9 cellular contexts compared by ENCODE assay signal in genomic region chr5:172641359-172642045, GRCh38. TPM values are rescaled to one million over a fixed set of nuclear protein-coding genes. Genes with fewer than 3 reads are reported as not detected.
DNase-seq lines count a peak whose midpoint lies in the region; ATAC-seq and TF ChIP-seq lines count a peak whose summit lies in the region.
"Had no signal": no experiment of that assay in that cellular context is flagged by ENCODE, and none has a peak within 500 bp of the region (broad histone marks: within the 10 kb centered on the region; RNA-seq: fewer than 3 reads in every experiment).

No MANE protein-coding gene starts in this region.

- H3K27ac ChIP-seq in DOHH2 (ENCODE audit: low read depth, low read length) (no peak overlapping the region), adrenal gland (peak overlapping the region in 4 of 5 donors; percentile 73 to 89 (median 82)), substantia nigra (ENCODE audit: low read depth, low read length, poor library complexity, severe bottlenecking) (peak overlapping the region; percentile 82)
- H3K27ac ChIP-seq: neutrophil had no signal

- DNase-seq in adrenal gland, result no peak
- DNase-seq in inferior parietal cortex (ENCODE audit: extremely low spot score), result peak; percentile 6
- peak in 21 of 49 donors; percentile 17 to 88 (median 41) for DNase-seq in substantia nigra (lab: John Stamatoyannopoulos, UW)
- no peak for DNase-seq in DMS53 treated with DMSO at 0.1 percent for 48 hours (lab: John Stamatoyannopoulos, UW; ENCODE audit: unreplicated experiment)
- no peak for DNase-seq in NCI-H2196 (lab: John Stamatoyannopoulos, UW; ENCODE audit: unreplicated experiment)
- DNase-seq in GM20000 (ENCODE audit: low spot score), result no peak

- H3K9me3 ChIP-seq in DOHH2 (ENCODE audit: control insufficient read depth, insufficient read depth, low read length) (no peaks in the 10 kb centered on the region), adrenal gland (replicated peaks in 1 of 3) (no peaks in the 10 kb centered on the region)
- H3K9me3 ChIP-seq: neutrophil had no signal

- H3K36me3 ChIP-seq in DOHH2 (ENCODE audit: control insufficient read depth, low read length) (no peaks in the 10 kb centered on the region), adrenal gland (replicated peaks in 1 of 2) (no peaks in the 10 kb centered on the region)
- H3K36me3 ChIP-seq: neutrophil had no signal

- TF ChIP-seq CTCF in DOHH2 (IDR thresholded peaks at IDR 0.05; ENCODE audit: low read depth, low read length, poor library complexity, severe bottlenecking) (peak; percentile 27), adrenal gland (IDR thresholded peaks at IDR 0.05) (no peak), GM20000 (IDR thresholded peaks at IDR 0.05; ENCODE audit: extremely low read depth, missing control alignments) (no peak)

- peak in 1 of 2 donors; percentile 15 for TF ChIP-seq POLR2A in adrenal gland (IDR thresholded peaks at IDR 0.05)

- WGBS in adrenal gland, 4 donors, result 1% methylated on average over 72 of the region's 72 CpGs; no CpG with 5 or more reads in 2 of the 4 donors

- peaks cover 24% of the 10 kb centered on the region for H3K4me1 ChIP-seq in DOHH2 (ENCODE audit: control insufficient read depth, low read length)
- H3K4me1 ChIP-seq in adrenal gland (replicated peaks in 1 of 2), result peaks cover 18 to 36% of the 10 kb centered on the region in 2 donors

- intact Hi-C loops in adrenal gland (cut with DNase I), result no loop called here

- no peaks in the 10 kb centered on the region for H3K9me2 ChIP-seq in DOHH2 (replicated peaks; ENCODE audit: control insufficient read depth, low read length)

- H3K4me2 ChIP-seq in DOHH2 (ENCODE audit: low read length), result peak overlapping the region; percentile 95

- H3K27me3 ChIP-seq in DOHH2 (ENCODE audit: control insufficient read depth, low read length) (peaks cover 53% of the 10 kb centered on the region), adrenal gland (no peaks in the 10 kb centered on the region)

- H4K20me1 ChIP-seq in DOHH2 (ENCODE audit: control insufficient read depth, insufficient read depth, low read depth, low read length), result no peaks in the 10 kb centered on the region

- H3K79me2 ChIP-seq in DOHH2 (ENCODE audit: control insufficient read depth, low read length), result no peaks in the 10 kb centered on the region

- H3K4me3 ChIP-seq in DOHH2 (ENCODE audit: low read length), result no peak overlapping the region
- peak overlapping the region in 3 of 4 donors; percentile 13 to 91 (median 32) for H3K4me3 ChIP-seq in adrenal gland

- peak; percentile 23 for ATAC-seq in HG02981 (IDR thresholded peaks at IDR 0.05; ENCODE audit: unreplicated experiment)

- H3F3A ChIP-seq in DOHH2 (ENCODE audit: control insufficient read depth, insufficient read depth), result peaks cover 2% of the 10 kb centered on the region

RNA-seq across cellular contexts. Expression of gene NEURL1B, which starts 0.4 kb away (rescaled TPM):
- total RNA-seq in adrenal gland, result 10 to 100 TPM; 26.2 to 99.9 (median 60.5) TPM
- polyA plus RNA-seq in adrenal gland, result 10 to 100 TPM in 2 of 3 donors, 1 to 10 TPM in 1; 9.8 to 17.9 (median 13.9) TPM
